21 cellular contexts compared by ENCODE assay signal in the genomic region with DNA sequence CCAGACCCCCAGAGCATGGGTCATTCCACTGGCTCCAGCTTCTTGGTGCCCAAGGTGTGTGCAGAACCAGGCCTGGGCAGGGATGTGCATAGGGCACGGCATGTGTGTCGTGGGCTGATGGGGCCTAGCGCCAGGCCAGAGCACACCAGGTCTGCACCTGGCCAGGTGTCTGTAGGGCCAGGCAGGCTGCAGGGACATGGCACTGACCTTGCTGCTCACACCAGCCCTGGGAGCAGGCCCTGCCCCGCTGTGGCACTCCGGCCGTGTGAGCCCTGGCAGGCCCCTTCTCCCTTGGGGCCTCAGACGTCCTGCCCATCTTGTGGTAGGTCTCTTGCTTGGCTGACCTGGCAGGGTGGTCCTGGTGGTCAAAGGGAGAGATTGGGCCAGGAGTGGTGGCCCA.
"Had no signal": no experiment of that assay in that cellular context is flagged by ENCODE, and none has a peak within 500 bp of the region (broad histone marks: within the 10 kb centered on the region; RNA-seq: fewer than 3 reads in every experiment).

No MANE protein-coding gene starts in this region.

- H3K4me3 Mint-ChIP-seq: nephron; stimulated activated naive CD8-positive, alpha-beta T cell treated with anti-CD3 and anti-CD28 coated beads, Interleukin-15, Interleukin-2, amounts not matched to agents 100 ng/mL and 50 ng/mL, for 24 hours had no signal

- H3K27me3 Mint-ChIP-seq: naive B cell; stimulated activated naive CD8-positive, alpha-beta T cell treated with anti-CD3 and anti-CD28 coated beads, Interleukin-15, Interleukin-2, amounts not matched to agents 100 ng/mL and 50 ng/mL, for 24 hours had no signal

- DNase-seq: cortex of kidney; dorsolateral prefrontal cortex; esophagus squamous epithelium; foreskin fibroblast; glutamatergic neuron; immature natural killer cell; left ventricle myocardium superior; mesendoderm; naive B cell; psoas muscle; retina; sigmoid colon; small intestine; stimulated activated CD4-positive, alpha-beta T cell treated with anti-CD3 and anti-CD28 coated beads, Interleukin-12 subunit alpha, Interleukin-12 subunit beta, amount 100 ng/mL, for 4 hours; upper lobe of right lung had no signal

- H3K9me3 Mint-ChIP-seq: immature natural killer cell; naive B cell; nephron; stimulated activated naive CD8-positive, alpha-beta T cell treated with anti-CD3 and anti-CD28 coated beads, Interleukin-15, Interleukin-2, amounts not matched to agents 100 ng/mL and 50 ng/mL, for 24 hours had no signal

- ATAC-seq: gastroesophageal sphincter, upper lobe of right lung had no signal

- H3K27me3 ChIP-seq: dorsolateral prefrontal cortex, esophagus squamous epithelium, gastroesophageal sphincter, sigmoid colon, tibial nerve, upper lobe of right lung, vagina had no signal

- H3K4me1 ChIP-seq: sigmoid colon, upper lobe of right lung had no signal

- H3K4me3 ChIP-seq: dorsolateral prefrontal cortex, esophagus squamous epithelium, gastroesophageal sphincter, lung, psoas muscle, sigmoid colon, tibial nerve, upper lobe of right lung, vagina had no signal

- H3K9me3 ChIP-seq: esophagus squamous epithelium, gastroesophageal sphincter, psoas muscle, sigmoid colon, tibial nerve, upper lobe of right lung, vagina had no signal

- H3K27ac ChIP-seq: esophagus squamous epithelium, gastroesophageal sphincter, sigmoid colon, tibial nerve, upper lobe of right lung, vagina had no signal

- H3K27ac Mint-ChIP-seq: nephron; stimulated activated naive CD8-positive, alpha-beta T cell treated with anti-CD3 and anti-CD28 coated beads, Interleukin-15, Interleukin-2, amounts not matched to agents 100 ng/mL and 50 ng/mL, for 24 hours had no signal
